Comparison of ENCODE assay signal across 23 cellular contexts in the genomic region with DNA sequence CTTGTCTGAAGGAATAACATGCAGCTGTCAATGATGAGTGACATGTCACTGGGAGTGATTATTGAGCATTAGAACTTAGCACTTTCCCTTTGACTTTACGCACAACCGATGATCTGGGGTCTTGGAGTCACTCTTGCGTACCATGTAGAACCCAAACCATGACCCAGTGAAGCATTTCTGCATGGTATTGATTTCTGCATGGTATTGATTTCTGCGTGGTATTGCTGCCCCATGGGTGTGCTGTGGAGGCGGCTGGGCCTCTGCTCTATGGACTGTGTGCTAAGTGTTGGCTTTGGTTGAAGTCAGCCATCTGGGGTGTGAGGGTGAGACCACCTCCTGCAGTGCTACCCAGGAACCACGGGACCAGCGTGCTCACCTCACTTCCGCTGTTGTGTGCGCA.
DNase-seq lines count a peak whose midpoint lies in the region; ATAC-seq and TF ChIP-seq lines count a peak whose summit lies in the region.
"Had no signal": no experiment of that assay in that cellular context is flagged by ENCODE, and none has a peak within 500 bp of the region (broad histone marks: within the 10 kb centered on the region; RNA-seq: fewer than 3 reads in every experiment).

No MANE protein-coding gene starts in this region.

- H2BK120ac ChIP-seq in mesenchymal stem cell (ENCODE audit: low read depth, low read length), result no peak overlapping the region

- no peak overlapping the region for H3K4me3 ChIP-seq in mesenchymal stem cell (ENCODE audit: insufficient read depth in 1 of 2, low read depth in 1 of 2, low read length in 2 of 2)
- H3K4me3 ChIP-seq: A549; BLaER1 treated with 17β-estradiol and CSF1 and Interleukin-3, amounts not matched to agents 10 nM and 100 nM; GM12878; GM23338; HAP-1 had no signal

- peak overlapping the region; percentile 28 for H4K91ac ChIP-seq in mesenchymal stem cell (ENCODE audit: low read length)

- H3K4me1 Mint-ChIP-seq in activated CD8-positive, alpha-beta memory T cell treated with anti-CD3 and anti-CD28 coated beads, Interleukin-2, amount 10 ng/mL, durations not matched to agents 7 days and 5 days, result peaks cover 28% of the 10 kb centered on the region
- H3K4me1 Mint-ChIP-seq in glutamatergic neuron (ENCODE audit: low read depth, unreplicated experiment), result peaks cover 35% of the 10 kb centered on the region

- no peaks in the 10 kb centered on the region for H3K9me3 Mint-ChIP-seq in activated CD8-positive, alpha-beta memory T cell treated with anti-CD3 and anti-CD28 coated beads, Interleukin-2, amount 10 ng/mL, durations not matched to agents 7 days and 5 days (ENCODE audit: low read depth)
- peaks cover 10% of the 10 kb centered on the region for H3K9me3 Mint-ChIP-seq in glutamatergic neuron (ENCODE audit: unreplicated experiment)
- H3K9me3 Mint-ChIP-seq: CD14-positive monocyte; CD4-positive, alpha-beta T cell; CD8-positive, alpha-beta memory T cell; GM23338; HFFc6 had no signal

- peaks cover 0 to 16% of the 10 kb centered on the region in 2 experiments for H3K36me3 ChIP-seq in mesenchymal stem cell (ENCODE audit: control insufficient read depth in 1 of 2, insufficient read depth in 2 of 2, low read depth in 1 of 2, low read length in 2 of 2)
- H3K36me3 ChIP-seq: BE2C, HAP-1 had no signal

- no peak overlapping the region for H3K23ac ChIP-seq in mesenchymal stem cell (ENCODE audit: low read length in 2 of 2)

- TF ChIP-seq CTCF in glutamatergic neuron (IDR thresholded peaks at IDR 0.05; ENCODE audit: partially characterized antibody, unreplicated experiment), result no peak

- no peak overlapping the region for H2BK12ac ChIP-seq in mesenchymal stem cell (ENCODE audit: low read length in 2 of 2)

- no peaks in the 10 kb centered on the region for H3K27me3 ChIP-seq in mesenchymal stem cell (ENCODE audit: control insufficient read depth in 1 of 2, insufficient read depth in 1 of 2, low read length in 2 of 2)
- H3K27me3 ChIP-seq: BE2C; BLaER1 treated with 17β-estradiol and CSF1 and Interleukin-3, amounts not matched to agents 10 nM and 100 nM had no signal

- WGBS in mesenchymal stem cell, result over 99% methylated on average over 9 of the region's 9 CpGs

- no peak overlapping the region for H3K14ac ChIP-seq in mesenchymal stem cell (ENCODE audit: low read length in 2 of 2)

- no peak overlapping the region for H2BK5ac ChIP-seq in mesenchymal stem cell (ENCODE audit: low read depth, low read length, poor library complexity, severe bottlenecking)

- CTCF ChIA-PET in activated CD8-positive, alpha-beta memory T cell treated with anti-CD3 and anti-CD28 coated beads, Interleukin-2, amount 10 ng/mL, durations not matched to agents 7 days and 5 days (lab: Charles Lee), result interaction anchor here (7.6 kb wide), 1 partner anchor 33 kb away, joined by 44 read pairs; no protein-coding TSS in a partner anchor

- H2AFZ ChIP-seq in mesenchymal stem cell (ENCODE audit: low read depth, low read length), result no peak overlapping the region
- H2AFZ ChIP-seq: GM23338 had no signal

- no peak overlapping the region for H2AK5ac ChIP-seq in mesenchymal stem cell (ENCODE audit: low read length, severe bottlenecking)

- H3K27ac Mint-ChIP-seq in activated CD8-positive, alpha-beta memory T cell treated with anti-CD3 and anti-CD28 coated beads, Interleukin-2, amount 10 ng/mL, durations not matched to agents 7 days and 5 days, result no peak overlapping the region
- H3K27ac Mint-ChIP-seq in glutamatergic neuron (ENCODE audit: unreplicated experiment), result peak overlapping the region; percentile 60
- H3K27ac Mint-ChIP-seq: CD14-positive monocyte; CD4-positive, alpha-beta T cell; GM23338; HFFc6 had no signal

- H3K4ac ChIP-seq in mesenchymal stem cell (ENCODE audit: low read depth in 1 of 2, low read length in 2 of 2), result no peak overlapping the region

- no peak overlapping the region for H3K4me3 Mint-ChIP-seq in activated CD8-positive, alpha-beta memory T cell treated with anti-CD3 and anti-CD28 coated beads, Interleukin-2, amount 10 ng/mL, durations not matched to agents 7 days and 5 days
- H3K4me3 Mint-ChIP-seq in glutamatergic neuron (ENCODE audit: unreplicated experiment), result peak overlapping the region; percentile 55
- H3K4me3 Mint-ChIP-seq: CD14-positive monocyte; CD4-positive, alpha-beta T cell; CD8-positive, alpha-beta memory T cell; GM23338; HFFc6 had no signal

- no peak overlapping the region for H4K8ac ChIP-seq in mesenchymal stem cell (ENCODE audit: low read length)

- H3K4me1 ChIP-seq in mesenchymal stem cell (ENCODE audit: control insufficient read depth, insufficient read depth, low read depth, low read length), result peaks cover 7% of the 10 kb centered on the region
- H3K4me1 ChIP-seq: BE2C, HAP-1 had no signal

- H3K4me2 ChIP-seq in mesenchymal stem cell (ENCODE audit: low read length, poor library complexity, severe bottlenecking), result no peak overlapping the region
- H3K4me2 ChIP-seq: A549; BLaER1 treated with 17β-estradiol and CSF1 and Interleukin-3, amounts not matched to agents 10 nM and 100 nM; GM23338 had no signal

- H3K79me1 ChIP-seq in mesenchymal stem cell (replicated peaks; ENCODE audit: low read length, poor library complexity, severe bottlenecking), result peaks cover 5% of the 10 kb centered on the region

- no peak overlapping the region for H2BK15ac ChIP-seq in mesenchymal stem cell (ENCODE audit: low read depth, poor library complexity, severe bottlenecking)

- no peaks in the 10 kb centered on the region for H3K9me3 ChIP-seq in mesenchymal stem cell (ENCODE audit: control insufficient read depth, low read length)
- H3K9me3 ChIP-seq: A549; BE2C; BLaER1 treated with 17β-estradiol and CSF1 and Interleukin-3, amounts not matched to agents 10 nM and 100 nM; HAP-1 had no signal

- no peak overlapping the region for H3K18ac ChIP-seq in mesenchymal stem cell (ENCODE audit: low read depth in 1 of 2, low read length in 2 of 2)

- H3K27me3 Mint-ChIP-seq in activated CD8-positive, alpha-beta memory T cell treated with anti-CD3 and anti-CD28 coated beads, Interleukin-2, amount 10 ng/mL, durations not matched to agents 7 days and 5 days, result no peaks in the 10 kb centered on the region
- H3K27me3 Mint-ChIP-seq in glutamatergic neuron (ENCODE audit: unreplicated experiment), result peaks cover 3% of the 10 kb centered on the region
- H3K27me3 Mint-ChIP-seq: CD4-positive, alpha-beta T cell; CD8-positive, alpha-beta memory T cell had no signal

- H3K36me3 Mint-ChIP-seq in activated CD8-positive, alpha-beta memory T cell treated with anti-CD3 and anti-CD28 coated beads, Interleukin-2, amount 10 ng/mL, durations not matched to agents 7 days and 5 days, result peaks cover 4% of the 10 kb centered on the region
- H3K36me3 Mint-ChIP-seq in glutamatergic neuron (ENCODE audit: unreplicated experiment), result peaks cover 8% of the 10 kb centered on the region

- H3K9ac ChIP-seq in mesenchymal stem cell (ENCODE audit: low read length), result no peak overlapping the region
- H3K9ac ChIP-seq: BLaER1 treated with 17β-estradiol and CSF1 and Interleukin-3, amounts not matched to agents 10 nM and 100 nM had no signal

- H3K27ac ChIP-seq in mesenchymal stem cell (ENCODE audit: low read length, poor library complexity, severe bottlenecking), result no peak overlapping the region
- H3K27ac ChIP-seq: A549; BLaER1 treated with 17β-estradiol and CSF1 and Interleukin-3, amounts not matched to agents 10 nM and 100 nM had no signal

- DNase-seq in activated CD8-positive, alpha-beta memory T cell treated with anti-CD3 and anti-CD28 coated beads for 24 hours, result peak; percentile 32
- DNase-seq in activated CD8-positive, alpha-beta memory T cell treated with anti-CD3 and anti-CD28 coated beads, Interleukin-2, amount 10 ng/mL, durations not matched to agents 7 days and 5 days, result no peak
- DNase-seq in glutamatergic neuron (no peak), mesenchymal stem cell (no peak), GM19240 (ENCODE audit: insufficient read length, low spot score) (no peak)
- DNase-seq: 8988T; ACHN; AML-193; BE2C; CD4-positive, alpha-beta T cell; CD8-positive, alpha-beta memory T cell; DMS 273 treated with DMSO at 0.1 percent for 48 hours; DMS79; EL; GDM1; HFFc6 had no signal

- no peak for ATAC-seq in activated CD8-positive, alpha-beta memory T cell treated with anti-CD3 and anti-CD28 coated beads, Interleukin-2, amount 10 ng/mL, durations not matched to agents 7 days and 5 days
- no peak for ATAC-seq in SK-N-SH treated with all-trans-retinoic acid at 6 μM for 48 hours
- ATAC-seq: A549, GM12878, GM23338 had no signal

TF ChIP-seq in SK-N-SH treated with all-trans-retinoic acid at 6 μM for 48 hours, 23 proteins besides CTCF, POLR2A, EP300 and RAD21 (continues in another document):
- TF ChIP-seq, protein P1, sequence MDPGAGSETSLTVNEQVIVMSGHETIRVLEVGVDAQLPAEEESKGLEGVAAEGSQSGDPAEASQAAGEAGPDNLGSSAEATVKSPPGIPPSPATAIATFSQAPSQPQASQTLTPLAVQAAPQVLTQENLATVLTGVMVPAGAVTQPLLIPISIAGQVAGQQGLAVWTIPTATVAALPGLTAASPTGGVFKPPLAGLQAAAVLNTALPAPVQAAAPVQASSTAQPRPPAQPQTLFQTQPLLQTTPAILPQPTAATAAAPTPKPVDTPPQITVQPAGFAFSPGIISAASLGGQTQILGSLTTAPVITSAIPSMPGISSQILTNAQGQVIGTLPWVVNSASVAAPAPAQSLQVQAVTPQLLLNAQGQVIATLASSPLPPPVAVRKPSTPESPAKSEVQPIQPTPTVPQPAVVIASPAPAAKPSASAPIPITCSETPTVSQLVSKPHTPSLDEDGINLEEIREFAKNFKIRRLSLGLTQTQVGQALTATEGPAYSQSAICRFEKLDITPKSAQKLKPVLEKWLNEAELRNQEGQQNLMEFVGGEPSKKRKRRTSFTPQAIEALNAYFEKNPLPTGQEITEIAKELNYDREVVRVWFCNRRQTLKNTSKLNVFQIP (CRISPR knock-in tag; IDR thresholded peaks at IDR 0.05; ENCODE audit: borderline replicate concordance, low read depth), result no peak
- TF ChIP-seq TOX (CRISPR knock-in tag; IDR thresholded peaks at IDR 0.05; ENCODE audit: borderline replicate concordance) (no peak), ZC3H10 (CRISPR knock-in tag; IDR thresholded peaks at IDR 0.05) (no peak), SNAI2 (CRISPR knock-in tag; IDR thresholded peaks at IDR 0.05) (no peak)
- TF ChIP-seq, protein P2, sequence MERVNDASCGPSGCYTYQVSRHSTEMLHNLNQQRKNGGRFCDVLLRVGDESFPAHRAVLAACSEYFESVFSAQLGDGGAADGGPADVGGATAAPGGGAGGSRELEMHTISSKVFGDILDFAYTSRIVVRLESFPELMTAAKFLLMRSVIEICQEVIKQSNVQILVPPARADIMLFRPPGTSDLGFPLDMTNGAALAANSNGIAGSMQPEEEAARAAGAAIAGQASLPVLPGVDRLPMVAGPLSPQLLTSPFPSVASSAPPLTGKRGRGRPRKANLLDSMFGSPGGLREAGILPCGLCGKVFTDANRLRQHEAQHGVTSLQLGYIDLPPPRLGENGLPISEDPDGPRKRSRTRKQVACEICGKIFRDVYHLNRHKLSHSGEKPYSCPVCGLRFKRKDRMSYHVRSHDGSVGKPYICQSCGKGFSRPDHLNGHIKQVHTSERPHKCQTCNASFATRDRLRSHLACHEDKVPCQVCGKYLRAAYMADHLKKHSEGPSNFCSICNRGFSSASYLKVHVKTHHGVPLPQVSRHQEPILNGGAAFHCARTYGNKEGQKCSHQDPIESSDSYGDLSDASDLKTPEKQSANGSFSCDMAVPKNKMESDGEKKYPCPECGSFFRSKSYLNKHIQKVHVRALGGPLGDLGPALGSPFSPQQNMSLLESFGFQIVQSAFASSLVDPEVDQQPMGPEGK (CRISPR knock-in tag; IDR thresholded peaks at IDR 0.05; ENCODE audit: borderline replicate concordance), result no peak
